1 cellular context compared by ENCODE assay signal in genomic region chr11:36030707-36031365, GRCh38.
TF ChIP-seq lines count a peak whose summit lies in the region.

No MANE protein-coding gene starts in this region.

TF ChIP-seq in WTC11, 78 proteins besides CTCF, POLR2A, EP300 and RAD21 (continued from another document):
- TF ChIP-seq E2F4 (CRISPR knock-in tag; IDR thresholded peaks at IDR 0.05; ENCODE audit: borderline replicate concordance, low read depth) (no peak), ZNF121 (CRISPR knock-in tag; IDR thresholded peaks at IDR 0.05) (no peak), FOXJ3 (CRISPR knock-in tag; IDR thresholded peaks at IDR 0.05; ENCODE audit: borderline replicate concordance) (no peak), FOXP4 (CRISPR knock-in tag; IDR thresholded peaks at IDR 0.05) (no peak), OVOL2 (CRISPR knock-in tag; IDR thresholded peaks at IDR 0.05; ENCODE audit: borderline replicate concordance) (no peak), CBFB (CRISPR knock-in tag; IDR thresholded peaks at IDR 0.05; ENCODE audit: low read depth) (no peak), MAX (CRISPR knock-in tag; IDR thresholded peaks at IDR 0.05) (no peak)
